Comparison of ENCODE assay signal across 8 cellular contexts in the genomic region with DNA sequence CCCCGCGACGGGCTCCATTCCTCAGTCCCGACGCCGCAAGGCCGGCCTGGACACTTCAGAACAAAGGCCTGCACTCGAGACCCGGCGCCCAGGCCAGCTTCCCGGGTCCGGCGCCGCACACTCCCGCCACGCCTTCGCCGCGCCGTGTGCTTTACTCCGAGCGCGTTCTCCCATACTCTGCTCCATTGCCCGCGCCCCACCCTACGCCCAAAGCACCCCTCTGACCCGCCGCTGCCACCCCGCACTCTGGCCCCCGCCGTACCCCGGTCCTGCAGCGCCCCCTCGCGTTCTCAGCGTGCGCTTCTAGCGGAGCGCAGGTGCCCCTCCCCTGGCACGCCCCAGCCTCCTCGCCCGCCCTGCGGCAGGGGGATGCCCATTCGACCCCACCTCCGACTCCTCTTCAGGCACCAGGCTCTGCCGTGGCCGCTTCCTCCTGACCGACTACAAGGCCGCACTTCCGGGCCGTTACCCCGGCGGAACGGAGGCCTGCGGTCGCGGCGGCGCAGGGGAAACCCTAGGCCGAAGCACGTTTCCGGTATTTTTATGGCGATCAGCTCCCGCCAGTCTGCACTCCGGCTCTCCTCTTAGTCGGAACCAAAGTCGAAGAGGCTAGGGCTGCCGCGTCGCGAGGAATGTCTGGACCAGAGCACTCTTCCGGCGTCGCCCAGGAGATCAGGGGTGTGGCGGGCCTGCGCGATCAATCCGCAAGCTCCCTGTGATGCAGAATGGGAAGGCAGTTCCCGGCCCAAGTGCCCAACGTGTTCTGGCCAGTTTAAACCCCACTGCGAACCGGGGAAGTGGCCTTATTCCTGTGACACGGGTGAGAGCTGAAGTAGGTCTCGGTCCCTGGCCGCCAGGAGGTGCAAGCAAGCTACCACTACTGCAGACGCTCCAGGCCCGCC. TPM values are rescaled to one million over a fixed set of nuclear protein-coding genes. Genes with fewer than 3 reads are reported as not detected.
DNase-seq lines count a peak whose midpoint lies in the region; ATAC-seq and TF ChIP-seq lines count a peak whose summit lies in the region.

Gene ZBTB45, minus strand, starts transcription at position 456 of the 902 bp plus-strand sequence. CDS start 2,137 bp downstream, outside the sequence.

- peaks cover 9 to 46% of the 10 kb centered on the region in 2 donors for H3K4me1 ChIP-seq in left lung

- peak within 1 kb of the TSS; percentile 95 to 97 for H3K27ac ChIP-seq in left lung

- intact Hi-C loops in CD14-positive monocyte (cut with micrococcal nuclease), result loop anchor here in 1 of 2 donors (2.0 kb wide), 2 partner anchors 19 to 53 kb away; partner anchors contain the start of gene MZF1
- intact Hi-C loops in dendritic cell treated with granulocyte-macrophage colony-stimulating factor and Interleukin-4, amounts not matched to agents 40 ng/mL and 50 ng/mL, for 4 days (cut with micrococcal nuclease), result loop anchor here (1.0 to 2.0 kb wide), 3 partner anchors 23 to 53 kb away; partner anchors contain the start of genes MZF1 and UBE2M
- intact Hi-C loops in left lung (cut with DNase I), result no loop called here

- H3K4me3 ChIP-seq in left lung, result peak within 1 kb of the TSS; percentile 77 to 78

- H3K9me3 ChIP-seq in left lung, result no peaks in the 10 kb centered on the region

- peaks cover 0 to 3% (median 0%) of the 10 kb centered on the region in 7 donors for H3K9me3 Mint-ChIP-seq in CD14-positive monocyte
- no peaks in the 10 kb centered on the region for H3K9me3 Mint-ChIP-seq in dendritic cell treated with granulocyte-macrophage colony-stimulating factor and Interleukin-4, amounts not matched to agents 40 ng/mL and 50 ng/mL, for 4 days

- peaks cover 0 to 1% (median 0%) of the 10 kb centered on the region in 3 donors for H3K27me3 Mint-ChIP-seq in CD14-positive monocyte (ENCODE audit: low read depth in 3 of 3)
- H3K27me3 Mint-ChIP-seq in dendritic cell treated with granulocyte-macrophage colony-stimulating factor and Interleukin-4, amounts not matched to agents 40 ng/mL and 50 ng/mL, for 4 days, result no peaks in the 10 kb centered on the region

- H3K4me1 Mint-ChIP-seq in CD14-positive monocyte, result peaks cover 36% of the 10 kb centered on the region
- H3K4me1 Mint-ChIP-seq in dendritic cell treated with granulocyte-macrophage colony-stimulating factor and Interleukin-4, amounts not matched to agents 40 ng/mL and 50 ng/mL, for 4 days (ENCODE audit: low read depth), result peaks cover 60% of the 10 kb centered on the region

- peak; percentile 79 for TF ChIP-seq CTCF in CD14-positive monocyte (IDR thresholded peaks at IDR 0.05)
- peak; percentile 53 to 66 for TF ChIP-seq CTCF in left lung (IDR thresholded peaks at IDR 0.05)

- H3K36me3 Mint-ChIP-seq in CD14-positive monocyte, result peaks cover 19 to 26% of the 10 kb centered on the region in 2 donors
- peaks cover 51% of the 10 kb centered on the region for H3K36me3 Mint-ChIP-seq in dendritic cell treated with granulocyte-macrophage colony-stimulating factor and Interleukin-4, amounts not matched to agents 40 ng/mL and 50 ng/mL, for 4 days (ENCODE audit: low read depth)

- peak within 1 kb of the TSS; percentile 92 to 93 for H3K4me3 Mint-ChIP-seq in CD14-positive monocyte
- peak within 1 kb of the TSS; percentile 96 for H3K4me3 Mint-ChIP-seq in dendritic cell treated with granulocyte-macrophage colony-stimulating factor and Interleukin-4, amounts not matched to agents 40 ng/mL and 50 ng/mL, for 4 days

- DNase-seq in CD14-positive monocyte (ENCODE audit: low spot score) (peak; percentile 93), NCI-H69 (lab: John Stamatoyannopoulos, UW) (peak; percentile 98), left lung (peak; percentile 94 to 96)
- peak; percentile 86 for DNase-seq in activated CD4-positive, alpha-beta T cell treated with anti-CD3 and anti-CD28 coated beads, Interleukin-2, amount 50 U/mL, for 1 hour
- peak; percentile 88 to 92 for DNase-seq in stimulated activated CD4-positive, alpha-beta T cell treated with anti-CD3 and anti-CD28 coated beads, Interleukin-2, amount 100 ng/mL, for 48 hours

- peak; percentile 76 for ATAC-seq in GM19351 (IDR thresholded peaks at IDR 0.05; ENCODE audit: unreplicated experiment)
- ATAC-seq in HG03521 (IDR thresholded peaks at IDR 0.05; ENCODE audit: unreplicated experiment), result peak; percentile 74
- ATAC-seq in left lung, result peak; percentile 86

- H3K36me3 ChIP-seq in left lung, result peaks cover 0 to 25% of the 10 kb centered on the region in 2 donors

- no peaks in the 10 kb centered on the region for H3K27me3 ChIP-seq in left lung

- peak within 1 kb of the TSS; percentile 95 to 99 (median 98) for H3K27ac Mint-ChIP-seq in CD14-positive monocyte
- peak within 1 kb of the TSS; percentile 95 for H3K27ac Mint-ChIP-seq in dendritic cell treated with granulocyte-macrophage colony-stimulating factor and Interleukin-4, amounts not matched to agents 40 ng/mL and 50 ng/mL, for 4 days

RNA-seq across cellular contexts. Expression of gene ZBTB45, which starts in this region (rescaled TPM):
- polyA plus RNA-seq in CD14-positive monocyte, result 1 to 10 TPM; 2.2 to 2.6 TPM
- total RNA-seq in left lung, result 10 to 100 TPM; 12.7 to 17.7 TPM

Comparison
In these comparisons a context has a peak if more than half of its experiments do, and no peak if none do; other contexts are left out.
1. Peak in every context shown above with its lines: DNase-seq, ATAC-seq, H3K4me3 ChIP-seq and H3K27ac ChIP-seq.